In the genomic region with DNA sequence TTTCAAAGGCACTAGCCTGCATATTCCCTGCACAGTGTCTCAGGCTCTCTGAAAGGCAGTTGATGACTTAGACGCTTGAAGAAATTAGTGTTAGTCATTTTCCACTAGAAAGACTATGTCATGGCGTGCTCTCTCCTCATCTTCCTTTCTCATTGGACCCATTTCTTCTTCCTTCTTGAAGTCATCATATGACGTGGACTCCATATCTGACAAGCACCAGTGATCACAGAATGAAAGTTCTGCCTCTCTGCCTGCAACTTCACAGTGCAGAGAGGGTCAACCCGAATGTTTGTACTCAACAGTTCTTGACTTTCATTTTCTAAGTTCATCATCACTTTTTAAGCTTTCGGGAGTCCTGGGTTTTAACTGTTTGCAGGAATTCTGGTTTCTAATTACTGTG, we compare ENCODE assay signal across 13 cellular contexts.
A peak's percentile ranks its signal among the peaks of the same experiment; 100 is the strongest.
DNase-seq lines count a peak whose midpoint lies in the region; ATAC-seq, FAIRE-seq and TF ChIP-seq lines count a peak whose summit lies in the region.
"Had no signal": no experiment of that assay in that cellular context is flagged by ENCODE, and none has a peak within 500 bp of the region (broad histone marks: within the 10 kb centered on the region; RNA-seq: fewer than 3 reads in every experiment).

No MANE protein-coding gene starts in this region.

- no peak for TF ChIP-seq POLR2A in HepG2 (IDR thresholded peaks at IDR 0.05; ENCODE audit: insufficient read depth in 1 of 2, low read depth in 2 of 2, low read length in 2 of 2)
- TF ChIP-seq POLR2A in right lobe of liver (IDR thresholded peaks at IDR 0.05), result no peak

- no peaks in the 10 kb centered on the region for H3K79me2 ChIP-seq in HepG2 (ENCODE audit: insufficient read depth, low read length)

- no peak overlapping the region for H3K4me3 Mint-ChIP-seq in stimulated activated naive CD8-positive, alpha-beta T cell treated with anti-CD3 and anti-CD28 coated beads, Interleukin-15, Interleukin-2, amounts not matched to agents 100 ng/mL and 50 ng/mL, for 24 hours

- BruUV-seq in HepG2 (replicated peaks; lab: Mats Ljungman, UMichigan), result no TSS peak

- no peak overlapping the region for H2AFZ ChIP-seq in HepG2 (ENCODE audit: low read length)

- H3K9ac ChIP-seq in HepG2 (ENCODE audit: insufficient read depth, low read depth, low read length), result no peak overlapping the region
- H3K9ac ChIP-seq: KMS-11 had no signal

- TF ChIP-seq EP300 in HepG2 (IDR thresholded peaks at IDR 0.05; ENCODE audit: low read depth in 2 of 2, low read length in 2 of 2), result no peak
- no peak for TF ChIP-seq EP300 in HepG2 (CRISPR knock-in tag; IDR thresholded peaks at IDR 0.05; ENCODE audit: borderline replicate concordance)

- no peak overlapping the region for H3K4me2 ChIP-seq in HepG2 (ENCODE audit: low read depth, low read length)
- H3K4me2 ChIP-seq: KMS-11 had no signal

- no peak for TF ChIP-seq RAD21 in HepG2 (CRISPR knock-in tag; IDR thresholded peaks at IDR 0.05)

- POLR2A ChIA-PET in HepG2 (lab: Yijun Ruan, JAX), result no interaction called here

- in situ Hi-C loops in HepG2 (cut with HindIII; ENCODE audit: extremely low pct_ligation_motif_present, low pct_unique_long_range_greater_than_20kb), result no loop called here

- DNase-seq in HepG2 (ENCODE audit: low spot score), result no peak
- DNase-seq in right lobe of liver, result no peak
- DNase-seq in foreskin keratinocyte, result no peak
- DNase-seq in activated CD4-positive, CD25-positive, alpha-beta regulatory T cell treated with anti-CD3 and anti-CD28 coated beads, Interleukin-2, amount 50 U/mL, for 72 hours, result no peak
- DNase-seq: erythroblast, RPMI8226 had no signal

- H3K9me3 Mint-ChIP-seq in stimulated activated naive CD8-positive, alpha-beta T cell treated with anti-CD3 and anti-CD28 coated beads, Interleukin-15, Interleukin-2, amounts not matched to agents 100 ng/mL and 50 ng/mL, for 24 hours, result no peaks in the 10 kb centered on the region

- no peak for FAIRE-seq in HepG2 (lab: Jason Lieb, UNC)
- FAIRE-seq: bronchial epithelial cell had no signal

- TF ChIP-seq CTCF in HepG2 (CRISPR knock-in tag; IDR thresholded peaks at IDR 0.05), result no peak
- no peak for TF ChIP-seq CTCF in right lobe of liver (IDR thresholded peaks at IDR 0.05)
- TF ChIP-seq CTCF in foreskin keratinocyte (conservative IDR thresholded peaks at IDR 0.05), result no peak

- 5% methylated on average over 5 of the region's 5 CpGs for WGBS in HepG2 (ENCODE audit: low lambda C conversion rate)
- 51% methylated on average over 4 of the region's 5 CpGs for WGBS in right lobe of liver (ENCODE audit: insufficient coverage, low coverage, low lambda C conversion rate, missing lambda C conversion rate)

- H3K4me1 Mint-ChIP-seq in stimulated activated naive CD8-positive, alpha-beta T cell treated with anti-CD3 and anti-CD28 coated beads, Interleukin-15, Interleukin-2, amounts not matched to agents 100 ng/mL and 50 ng/mL, for 24 hours (ENCODE audit: low read depth), result peaks cover 21% of the 10 kb centered on the region

- CTCF ChIA-PET in HepG2 (lab: Yijun Ruan, JAX; ENCODE audit: low intra/inter-chr PET ratio, low total read pairs), result no interaction called here

- ATAC-seq in HepG2 (no peak), right lobe of liver (no peak), HG02610 (IDR thresholded peaks at IDR 0.05; ENCODE audit: unreplicated experiment) (peak; percentile 82), HG03565 (IDR thresholded peaks at IDR 0.05; ENCODE audit: unreplicated experiment) (peak; percentile 61), foreskin keratinocyte (no peak), SK-N-SH treated with all-trans-retinoic acid at 6 μM for 48 hours (no peak)

- intact Hi-C loops in HepG2 (cut with micrococcal nuclease; ENCODE audit: unreplicated experiment) (no loop called here), right lobe of liver (cut with DNase I) (no loop called here)

- H4K20me1 ChIP-seq in HepG2 (ENCODE audit: insufficient read depth, low read length), result no peaks in the 10 kb centered on the region

- H3K27ac Mint-ChIP-seq in stimulated activated naive CD8-positive, alpha-beta T cell treated with anti-CD3 and anti-CD28 coated beads, Interleukin-15, Interleukin-2, amounts not matched to agents 100 ng/mL and 50 ng/mL, for 24 hours, result peak overlapping the region; percentile 11

- H3K36me3 Mint-ChIP-seq in stimulated activated naive CD8-positive, alpha-beta T cell treated with anti-CD3 and anti-CD28 coated beads, Interleukin-15, Interleukin-2, amounts not matched to agents 100 ng/mL and 50 ng/mL, for 24 hours (ENCODE audit: low read depth), result no peaks in the 10 kb centered on the region

- no peak overlapping the region for H3K27ac ChIP-seq in HepG2 (ENCODE audit: extremely low read length, insufficient read depth, low read length)
- H3K27ac ChIP-seq in right lobe of liver, result no peak overlapping the region
- H3K27ac ChIP-seq in foreskin keratinocyte, result no peak overlapping the region
- H3K27ac ChIP-seq: KMS-11, thoracic aorta had no signal

- no peaks in the 10 kb centered on the region for H3K9me3 ChIP-seq in HepG2 (ENCODE audit: low read length)
- no peaks in the 10 kb centered on the region for H3K9me3 ChIP-seq in right lobe of liver
- H3K9me3 ChIP-seq: thoracic aorta had no signal

- no peaks in the 10 kb centered on the region for H3K27me3 ChIP-seq in HepG2 (ENCODE audit: control insufficient read depth in 1 of 2, insufficient read depth in 2 of 2, low read length in 2 of 2)
- H3K27me3 ChIP-seq in right lobe of liver, result peaks cover 0 to 16% of the 10 kb centered on the region in 2 donors
- H3K27me3 ChIP-seq in foreskin keratinocyte, result no peaks in the 10 kb centered on the region

- no peaks in the 10 kb centered on the region for H3K36me3 ChIP-seq in HepG2 (replicated peaks in 1 of 2; ENCODE audit: control insufficient read depth in 1 of 2, insufficient read depth in 2 of 2, low read length in 2 of 2)
- no peaks in the 10 kb centered on the region for H3K36me3 ChIP-seq in right lobe of liver
- H3K36me3 ChIP-seq: thoracic aorta had no signal

- H3K4me3 ChIP-seq in HepG2 (replicated peaks in 1 of 3; ENCODE audit: insufficient read depth in 1 of 3, low read depth in 2 of 3, low read length in 3 of 3), result no peak overlapping the region
- H3K4me3 ChIP-seq in right lobe of liver, result no peak overlapping the region
- H3K4me3 ChIP-seq: thoracic aorta had no signal

- peaks cover 7% of the 10 kb centered on the region for H3K27me3 Mint-ChIP-seq in stimulated activated naive CD8-positive, alpha-beta T cell treated with anti-CD3 and anti-CD28 coated beads, Interleukin-15, Interleukin-2, amounts not matched to agents 100 ng/mL and 50 ng/mL, for 24 hours

- no peaks in the 10 kb centered on the region for H3K4me1 ChIP-seq in HepG2 (ENCODE audit: insufficient read depth, low read length)
- peaks cover 0 to 9% (median 0%) of the 10 kb centered on the region in 4 donors for H3K4me1 ChIP-seq in right lobe of liver
- H3K4me1 ChIP-seq in foreskin keratinocyte, result no peaks in the 10 kb centered on the region

TF ChIP-seq in HepG2, 621 proteins besides CTCF, POLR2A, EP300 and RAD21 (continues in another document):
- no peak for TF ChIP-seq DR1 (CRISPR knock-in tag; IDR thresholded peaks at IDR 0.05)
- TF ChIP-seq, protein P1, sequence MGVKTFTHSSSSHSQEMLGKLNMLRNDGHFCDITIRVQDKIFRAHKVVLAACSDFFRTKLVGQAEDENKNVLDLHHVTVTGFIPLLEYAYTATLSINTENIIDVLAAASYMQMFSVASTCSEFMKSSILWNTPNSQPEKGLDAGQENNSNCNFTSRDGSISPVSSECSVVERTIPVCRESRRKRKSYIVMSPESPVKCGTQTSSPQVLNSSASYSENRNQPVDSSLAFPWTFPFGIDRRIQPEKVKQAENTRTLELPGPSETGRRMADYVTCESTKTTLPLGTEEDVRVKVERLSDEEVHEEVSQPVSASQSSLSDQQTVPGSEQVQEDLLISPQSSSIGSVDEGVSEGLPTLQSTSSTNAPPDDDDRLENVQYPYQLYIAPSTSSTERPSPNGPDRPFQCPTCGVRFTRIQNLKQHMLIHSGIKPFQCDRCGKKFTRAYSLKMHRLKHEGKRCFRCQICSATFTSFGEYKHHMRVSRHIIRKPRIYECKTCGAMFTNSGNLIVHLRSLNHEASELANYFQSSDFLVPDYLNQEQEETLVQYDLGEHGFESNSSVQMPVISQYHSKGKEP (CRISPR knock-in tag; IDR thresholded peaks at IDR 0.05), result no peak
- TF ChIP-seq NFE2L2 (IDR thresholded peaks at IDR 0.05; ENCODE audit: low read length), result no peak
- TF ChIP-seq EEA1 (CRISPR knock-in tag; IDR thresholded peaks at IDR 0.05; ENCODE audit: borderline replicate concordance), result no peak
- TF ChIP-seq CREB1 (IDR thresholded peaks at IDR 0.05), result peak; percentile 75
- TF ChIP-seq CREB1 (CRISPR knock-in tag; IDR thresholded peaks at IDR 0.05), result no peak
- TF ChIP-seq ETV6 (CRISPR knock-in tag; conservative IDR thresholded peaks at IDR 0.05), result no peak

TF ChIP-seq in SK-N-SH treated with all-trans-retinoic acid at 6 μM for 48 hours, 23 proteins besides CTCF, POLR2A, EP300 and RAD21:
- TF ChIP-seq, protein P2, sequence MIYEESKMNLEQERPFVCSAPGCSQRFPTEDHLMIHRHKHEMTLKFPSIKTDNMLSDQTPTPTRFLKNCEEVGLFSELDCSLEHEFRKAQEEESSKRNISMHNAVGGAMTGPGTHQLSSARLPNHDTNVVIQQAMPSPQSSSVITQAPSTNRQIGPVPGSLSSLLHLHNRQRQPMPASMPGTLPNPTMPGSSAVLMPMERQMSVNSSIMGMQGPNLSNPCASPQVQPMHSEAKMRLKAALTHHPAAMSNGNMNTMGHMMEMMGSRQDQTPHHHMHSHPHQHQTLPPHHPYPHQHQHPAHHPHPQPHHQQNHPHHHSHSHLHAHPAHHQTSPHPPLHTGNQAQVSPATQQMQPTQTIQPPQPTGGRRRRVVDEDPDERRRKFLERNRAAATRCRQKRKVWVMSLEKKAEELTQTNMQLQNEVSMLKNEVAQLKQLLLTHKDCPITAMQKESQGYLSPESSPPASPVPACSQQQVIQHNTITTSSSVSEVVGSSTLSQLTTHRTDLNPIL (CRISPR knock-in tag; IDR thresholded peaks at IDR 0.05; ENCODE audit: low read depth), result no peak

Comparison
In these comparisons a context has a peak if more than half of its experiments do, and no peak if none do; other contexts are left out.
1. ATAC-seq: peak in HG02610 (single experiment) and HG03565 (single experiment); none in HepG2 (single experiment), right lobe of liver (0 of 4), foreskin keratinocyte (single experiment) and SK-N-SH treated with all-trans-retinoic acid at 6 μM for 48 hours (single experiment).